In the genomic region with DNA sequence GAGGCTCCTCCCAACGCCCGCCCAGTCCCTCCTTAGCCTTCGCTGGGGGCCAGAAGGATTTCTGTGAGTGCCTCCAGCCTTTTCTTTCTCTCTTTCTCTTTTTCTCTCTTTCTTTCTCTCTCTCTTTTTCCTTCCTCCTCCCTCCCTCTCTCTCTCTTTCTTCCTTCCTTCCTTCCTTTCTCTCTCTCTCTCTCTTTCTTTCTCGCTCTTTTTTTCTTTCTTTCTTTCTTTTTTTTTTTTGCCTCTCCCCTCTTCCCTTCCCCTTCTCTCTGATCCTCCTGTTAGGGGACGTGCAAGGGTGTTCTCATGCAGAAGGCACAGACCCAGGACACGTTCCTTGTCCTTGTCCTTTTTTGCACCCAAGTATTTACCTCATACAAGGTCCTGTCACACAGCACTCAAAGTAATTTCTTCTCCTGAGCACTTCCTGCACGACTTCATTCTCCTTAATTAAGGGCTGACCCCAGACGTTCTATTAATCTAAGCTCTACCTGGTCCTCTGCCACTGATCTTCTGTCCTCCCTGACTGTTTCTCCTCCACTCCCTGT, we compare ENCODE assay signal across 8 cellular contexts. TPM values are rescaled to one million over a fixed set of nuclear protein-coding genes. Genes with fewer than 3 reads are reported as not detected.
A peak's percentile ranks its signal among the peaks of the same experiment; 100 is the strongest.
DNase-seq lines count a peak whose midpoint lies in the region; ATAC-seq and TF ChIP-seq lines count a peak whose summit lies in the region.

No MANE protein-coding gene starts in this region.

- no peak overlapping the region for H4K8ac ChIP-seq in neuronal stem cell (ENCODE audit: low read depth, low read length)

- no peaks in the 10 kb centered on the region for H3K36me3 ChIP-seq in DND-41 (ENCODE audit: insufficient read depth, low read length)
- no peaks in the 10 kb centered on the region for H3K36me3 ChIP-seq in neuronal stem cell (replicated peaks in 1 of 2; ENCODE audit: control insufficient read depth in 2 of 2, insufficient read depth in 2 of 2, low read length in 2 of 2)

- no peak overlapping the region for H3K14ac ChIP-seq in neuronal stem cell (ENCODE audit: low read length)

- H2BK5ac ChIP-seq in neuronal stem cell (ENCODE audit: low read length) = no peak overlapping the region

- no peak overlapping the region for H3K18ac ChIP-seq in neuronal stem cell (ENCODE audit: low read length)

- H2AK5ac ChIP-seq in neuronal stem cell (ENCODE audit: low read depth, low read length) = no peak overlapping the region

- peak overlapping the region; percentile 93 to 98 for H3K27ac Mint-ChIP-seq in effector memory CD8-positive, alpha-beta T cell

- H3K4me1 Mint-ChIP-seq in effector memory CD8-positive, alpha-beta T cell (ENCODE audit: low read depth in 2 of 2) = peaks cover 23 to 27% of the 10 kb centered on the region in 2 donors

- no peak for TF ChIP-seq CTCF in DND-41 (IDR thresholded peaks at IDR 0.05; ENCODE audit: borderline replicate concordance, extremely low read depth, low read length, poor library complexity, severe bottlenecking)

- H2BK120ac ChIP-seq in neuronal stem cell (ENCODE audit: low read depth, low read length) = no peak overlapping the region

- no peaks in the 10 kb centered on the region for H3K36me3 Mint-ChIP-seq in effector memory CD8-positive, alpha-beta T cell (ENCODE audit: insufficient read depth)

- ATAC-seq in DND-41 (ENCODE audit: insufficient read depth, low read depth) (no peak), GM21723 (IDR thresholded peaks at IDR 0.05; ENCODE audit: unreplicated experiment) (no peak), HG03108 (IDR thresholded peaks at IDR 0.05; ENCODE audit: unreplicated experiment) (no peak)
- no peak for ATAC-seq in effector memory CD8-positive, alpha-beta T cell (replicated peaks)

- DNase-seq in DND-41 = no peak
- peak; percentile 45 for DNase-seq in NCI-H1694 (lab: John Stamatoyannopoulos, UW)
- DNase-seq in effector memory CD8-positive, alpha-beta T cell = no peak
- no peak for DNase-seq in neuronal stem cell (ENCODE audit: low spot score)
- no peak for DNase-seq in RPMI8226
- no peak for DNase-seq in occipital lobe (lab: John Stamatoyannopoulos, UW)

- H3K9ac ChIP-seq in DND-41 (ENCODE audit: low read depth, low read length) (peak overlapping the region; percentile 67), neuronal stem cell (ENCODE audit: low read depth, low read length, poor library complexity) (no peak overlapping the region)

- no peaks in the 10 kb centered on the region for H4K20me1 ChIP-seq in DND-41 (ENCODE audit: insufficient read depth, low read length)

- H3K79me2 ChIP-seq in DND-41 (ENCODE audit: insufficient read depth, low read length) = peaks cover 3% of the 10 kb centered on the region; the same call in 1 of the 2 replicates

- H3K27ac ChIP-seq in DND-41 (ENCODE audit: low read length) (peak overlapping the region; percentile 71), neuronal stem cell (replicated peaks; ENCODE audit: low read length) (no peak overlapping the region)

- H3K27me3 Mint-ChIP-seq in effector memory CD8-positive, alpha-beta T cell = no peaks in the 10 kb centered on the region

- H4K91ac ChIP-seq in neuronal stem cell (ENCODE audit: low read depth, low read length, poor library complexity) = no peak overlapping the region

- no peaks in the 10 kb centered on the region for H3K79me1 ChIP-seq in neuronal stem cell (ENCODE audit: low read depth, low read length)

- H3K9me3 ChIP-seq in DND-41 (ENCODE audit: insufficient read depth, low read length, severe bottlenecking) (no peaks in the 10 kb centered on the region), neuronal stem cell (replicated peaks in 1 of 2; ENCODE audit: control insufficient read depth in 2 of 2, insufficient read depth in 1 of 2, low read depth in 1 of 2, low read length in 2 of 2) (peaks cover 0 to 2% of the 10 kb centered on the region in 2 donors)

- H3K4me2 ChIP-seq in DND-41 (ENCODE audit: insufficient read depth, low read length) = peak overlapping the region; percentile 91
- peak overlapping the region; percentile 95 for H3K4me2 ChIP-seq in neuronal stem cell (ENCODE audit: insufficient read depth, low read length, poor library complexity, severe bottlenecking)

- H3K4me3 Mint-ChIP-seq in effector memory CD8-positive, alpha-beta T cell = peak overlapping the region; percentile 93 to 97

- H2BK12ac ChIP-seq in neuronal stem cell (ENCODE audit: low read length) = no peak overlapping the region

- H2AFZ ChIP-seq in DND-41 (ENCODE audit: low read depth, low read length) (peak overlapping the region; percentile 84), neuronal stem cell (ENCODE audit: low read length) (peak overlapping the region; percentile 99)

- H3K27me3 ChIP-seq in DND-41 (ENCODE audit: insufficient read depth, low read length, poor library complexity) (no peaks in the 10 kb centered on the region), neuronal stem cell (ENCODE audit: control insufficient read depth in 3 of 3, insufficient read depth in 3 of 3, low read depth in 1 of 3, low read length in 3 of 3) (no peaks in the 10 kb centered on the region)

- no peak overlapping the region for H2BK15ac ChIP-seq in neuronal stem cell (ENCODE audit: low read length)

- H3K23ac ChIP-seq in neuronal stem cell (ENCODE audit: low read depth, low read length, poor library complexity) = peak overlapping the region; percentile 80

- peaks cover 35% of the 10 kb centered on the region for H3K4me1 ChIP-seq in DND-41 (ENCODE audit: insufficient read depth, low read length)
- peaks cover 0 to 4% of the 10 kb centered on the region in 2 donors for H3K4me1 ChIP-seq in neuronal stem cell (ENCODE audit: control insufficient read depth in 2 of 2, insufficient read depth in 1 of 2, low read depth in 1 of 2, low read length in 2 of 2)

- H3K4me3 ChIP-seq in DND-41 (ENCODE audit: low read depth in 1 of 2, low read length in 2 of 2) = peak overlapping the region; percentile 50 to 79
- H3K4me3 ChIP-seq in neuronal stem cell (ENCODE audit: low read length in 2 of 2) = peak overlapping the region; percentile 74 to 98

- H3K4ac ChIP-seq in neuronal stem cell (ENCODE audit: low read length) = no peak overlapping the region

- no CpG with 5 or more reads among the region's 8 CpGs for WGBS in neuronal stem cell (ENCODE audit: extremely low coverage in 2 of 2, insufficient read length in 2 of 2, insufficient replicate concordance in 1 of 2), 2 donors

- no peaks in the 10 kb centered on the region for H3K9me3 Mint-ChIP-seq in effector memory CD8-positive, alpha-beta T cell

RNA-seq across cellular contexts. Expression of a gene that starts 0.3 kb away (rescaled TPM):
- polyA plus RNA-seq in neuronal stem cell (2013, experiment 1 of 2) = 11.4 TPM
- 11.4 TPM for polyA plus RNA-seq in neuronal stem cell (2013, experiment 2 of 2)
- 175 TPM for total RNA-seq in occipital lobe

RNA-seq across cellular contexts. Expression of a gene that starts 31.7 kb away (rescaled TPM):
- polyA plus RNA-seq in neuronal stem cell (2013, experiment 1 of 2) = 2.8 TPM
- 3.0 TPM for polyA plus RNA-seq in neuronal stem cell (2013, experiment 2 of 2)
- total RNA-seq in occipital lobe = 4.1 TPM
